Comparison of ENCODE assay signal across 21 cellular contexts in the genomic region with DNA sequence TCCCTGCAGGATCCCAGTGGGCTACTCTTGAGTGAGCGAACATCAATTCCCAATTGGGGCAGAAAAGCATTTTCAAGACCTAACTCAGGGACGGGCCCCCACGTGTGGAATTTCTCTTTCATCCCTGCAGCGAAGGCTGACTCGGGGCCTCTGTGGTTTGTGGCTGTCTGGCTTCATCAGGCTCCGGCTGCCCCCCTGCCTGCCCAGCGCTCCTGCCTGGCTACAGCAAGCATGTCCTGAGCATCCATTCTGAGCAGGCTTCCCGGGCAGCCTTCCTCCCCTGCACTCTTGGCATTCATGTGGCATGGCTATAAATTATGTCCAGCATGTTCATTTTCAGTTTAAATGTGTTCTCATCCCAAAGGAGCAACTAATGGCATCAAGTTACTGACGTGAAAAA.
A peak's percentile ranks its signal among the peaks of the same experiment; 100 is the strongest.
DNase-seq lines count a peak whose midpoint lies in the region; ATAC-seq and TF ChIP-seq lines count a peak whose summit lies in the region.
"Had no signal": no experiment of that assay in that cellular context is flagged by ENCODE, and none has a peak within 500 bp of the region (broad histone marks: within the 10 kb centered on the region; RNA-seq: fewer than 3 reads in every experiment).

No MANE protein-coding gene starts in this region.

- H3K27me3 ChIP-seq in A673 (replicated peaks; ENCODE audit: insufficient read depth, low read depth, low read length, poor library complexity) = no peaks in the 10 kb centered on the region
- H3K27me3 ChIP-seq: right lobe of liver, uterus had no signal

- DNase-seq in A673 (ENCODE audit: low spot score) = peak; percentile 6
- DNase-seq in NCI-H128 (lab: John Stamatoyannopoulos, UW; ENCODE audit: unreplicated experiment) = peak; percentile 41
- peak; percentile 82 for DNase-seq in astrocyte of the cerebellum (ENCODE audit: low read depth)
- DNase-seq in medulla oblongata (ENCODE audit: extremely low spot score) = peak; percentile 7
- DNase-seq in T-helper 2 cell = no peak
- DNase-seq in globus pallidus (ENCODE audit: low spot score) = no peak
- DNase-seq in NCI-H748 (lab: John Stamatoyannopoulos, UW; ENCODE audit: unreplicated experiment) = no peak
- DNase-seq: activated CD4-positive, alpha-beta T cell treated with anti-CD3 and anti-CD28 coated beads, Interleukin-2, amount 50 U/mL, for 1 hour; activated T-cell treated with anti-CD3 and anti-CD28 coated beads, Interleukin-2, amount 50 U/mL, for 24 hours; COR-L47; cortex of kidney; erythroblast; natural killer cell; NCI-H1436; right lobe of liver; SHP77; T1000; uterus had no signal

- no peaks in the 10 kb centered on the region for H3K9me3 ChIP-seq in A673 (ENCODE audit: low read depth, low read length, poor library complexity, severe bottlenecking)
- H3K9me3 ChIP-seq: right lobe of liver, uterus had no signal

- POLR2A ChIA-PET in A673 (lab: Charles Lee; ENCODE audit: low non-redundant PET) = no interaction called here

- no TSS peak for BruUV-seq in A673 (replicated peaks; lab: Mats Ljungman, UMichigan)

- H3K36me3 ChIP-seq in A673 (ENCODE audit: insufficient read depth, low read length, poor library complexity, severe bottlenecking) = no peaks in the 10 kb centered on the region
- H3K36me3 ChIP-seq: right lobe of liver, uterus had no signal

- ATAC-seq in GM21576 (IDR thresholded peaks at IDR 0.05; ENCODE audit: unreplicated experiment) = no peak
- ATAC-seq: GM23338; natural killer cell; right lobe of liver; stimulated activated memory B cell treated with anti-CD40 and anti-IgM and Interleukin-4, amounts not matched to agents 10 μg/mL and 1 μg/mL and 100 μg/mL, for 72 hours had no signal

- no peaks in the 10 kb centered on the region for H3K4me1 ChIP-seq in A673 (ENCODE audit: insufficient read depth, low read length, poor library complexity, severe bottlenecking)
- H3K4me1 ChIP-seq: right lobe of liver, uterus had no signal

- in situ Hi-C loops in astrocyte of the cerebellum (cut with HindIII; ENCODE audit: low sequenced_read_pairs) = no loop called here

- no peak for TF ChIP-seq CTCF in A673 (conservative IDR thresholded peaks at IDR 0.05; ENCODE audit: low read depth, low read length)
- TF ChIP-seq CTCF in astrocyte of the cerebellum (IDR thresholded peaks at IDR 0.05; ENCODE audit: low read depth, low read length, missing control alignments) = no peak

- CTCF ChIA-PET in A673 (lab: Charles Lee) = no interaction called here

- H3K27ac ChIP-seq in A673 (ENCODE audit: low read depth, low read length, poor library complexity, severe bottlenecking) = no peak overlapping the region
- H3K27ac ChIP-seq: right lobe of liver, uterus had no signal

- intact Hi-C loops in A673 (cut with micrococcal nuclease; ENCODE audit: unreplicated experiment) = no loop called here

- H3K4me3 ChIP-seq in A673 (ENCODE audit: low read depth, low read length, poor library complexity, severe bottlenecking) = no peak overlapping the region
- no peak overlapping the region for H3K4me3 ChIP-seq in astrocyte of the cerebellum (ENCODE audit: low read depth, low read length)
- H3K4me3 ChIP-seq: GM23338, right lobe of liver, uterus had no signal

Comparison
In these comparisons a context has a peak if more than half of its experiments do, and no peak if none do; other contexts are left out.
1. DNase-seq: peak in A673 (single experiment), NCI-H128 (single experiment), astrocyte of the cerebellum (single experiment) and medulla oblongata (single experiment); none in T-helper 2 cell (0 of 5), globus pallidus (single experiment) and NCI-H748 (single experiment).